Comparison of ENCODE assay signal across 8 cellular contexts in the genomic region with DNA sequence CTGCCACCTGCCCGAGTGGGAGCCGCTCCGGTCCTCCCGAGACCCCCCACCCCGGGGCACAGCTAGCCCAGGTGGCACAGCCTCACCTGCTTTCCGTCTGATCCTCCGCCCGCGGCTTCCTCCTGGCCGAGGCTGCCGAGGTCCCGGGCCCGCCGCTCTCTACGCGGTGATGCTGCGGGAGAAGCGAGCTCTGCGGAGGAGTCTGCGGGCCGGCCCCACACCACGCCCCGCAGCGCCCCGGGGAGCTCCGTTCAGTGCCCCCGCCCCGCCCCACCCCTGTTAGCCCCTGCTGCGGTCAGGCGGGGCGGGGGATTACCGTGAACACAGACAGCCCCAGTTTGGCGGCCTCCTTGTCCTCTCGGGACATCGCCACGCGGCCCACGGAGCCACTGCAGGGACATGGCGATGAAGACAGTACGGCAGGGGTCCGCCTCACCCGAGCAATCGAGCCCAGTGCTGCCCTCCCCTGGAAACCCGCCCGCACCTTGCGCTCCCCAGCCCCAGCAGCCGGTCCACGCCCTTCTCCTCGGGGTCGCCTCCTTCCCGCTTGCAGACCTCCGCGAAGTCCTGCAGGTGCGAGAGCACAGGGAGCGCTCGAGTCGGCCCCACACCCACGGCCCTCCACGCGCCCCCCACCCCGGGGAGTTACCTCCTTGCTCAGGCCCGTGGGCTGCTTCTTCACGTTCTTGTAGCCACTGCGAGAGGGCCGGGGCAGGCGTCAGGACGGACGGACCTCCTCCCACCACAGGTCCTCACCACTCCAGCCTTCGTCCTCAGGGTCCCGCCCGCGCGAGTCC. TPM values are rescaled to one million over a fixed set of nuclear protein-coding genes. Genes with fewer than 3 reads are reported as not detected.
DNase-seq lines count a peak whose midpoint lies in the region; ATAC-seq and TF ChIP-seq lines count a peak whose summit lies in the region.

No MANE protein-coding gene starts in this region.

- H3K4me3 ChIP-seq in fibroblast of mammary gland (ENCODE audit: control insufficient read depth, low read depth, low read length), result peak overlapping the region; percentile 78

- no peaks in the 10 kb centered on the region for H3K27me3 Mint-ChIP-seq in activated T-cell treated with anti-CD3 and anti-CD28 coated beads, Interleukin-2, amount 50 U/mL, for 4 hours (ENCODE audit: low read depth)

- peak; percentile 75 for DNase-seq in DMS 273 (lab: John Stamatoyannopoulos, UW; ENCODE audit: unreplicated experiment)
- DNase-seq in DMS 273 treated with DMSO at 0.1 percent for 48 hours (lab: John Stamatoyannopoulos, UW), result no peak
- DNase-seq in NCI-H2107 treated with DMSO at 0.1 percent for 48 hours (lab: John Stamatoyannopoulos, UW; ENCODE audit: unreplicated experiment), result peak; percentile 14
- DNase-seq in activated T-cell treated with anti-CD3 and anti-CD28 coated beads, Interleukin-2, amount 50 U/mL, for 4 hours, result peak; percentile 53
- DNase-seq in fibroblast of mammary gland (ENCODE audit: low read depth), result no peak
- DNase-seq in omental fat pad (ENCODE audit: low spot score), result no peak
- DNase-seq in NCI-H2029 treated with DMSO at 0.1 percent for 48 hours (lab: John Stamatoyannopoulos, UW), result no peak

- TF ChIP-seq CTCF in fibroblast of mammary gland (conservative IDR thresholded peaks at IDR 0.05; ENCODE audit: control insufficient read depth, insufficient read depth, low read depth, low read length) (no peak), omental fat pad (IDR thresholded peaks at IDR 0.05) (no peak)

- H3K4me3 Mint-ChIP-seq in activated T-cell treated with anti-CD3 and anti-CD28 coated beads, Interleukin-2, amount 50 U/mL, for 4 hours, result peak overlapping the region; percentile 78

- H3K36me3 Mint-ChIP-seq in activated T-cell treated with anti-CD3 and anti-CD28 coated beads, Interleukin-2, amount 50 U/mL, for 4 hours (ENCODE audit: insufficient read depth), result peaks cover 22% of the 10 kb centered on the region

- peaks cover 19% of the 10 kb centered on the region for H3K4me1 Mint-ChIP-seq in activated T-cell treated with anti-CD3 and anti-CD28 coated beads, Interleukin-2, amount 50 U/mL, for 4 hours (ENCODE audit: low read depth)

- H3K9me3 Mint-ChIP-seq in activated T-cell treated with anti-CD3 and anti-CD28 coated beads, Interleukin-2, amount 50 U/mL, for 4 hours, result no peaks in the 10 kb centered on the region

- ATAC-seq in HG02588 (IDR thresholded peaks at IDR 0.05; ENCODE audit: unreplicated experiment), result peak; percentile 18
- peak; percentile 49 to 58 for ATAC-seq in activated T-cell treated with anti-CD3 and anti-CD28 coated beads, Interleukin-2, amount 50 U/mL, for 4 hours
- peak; percentile 25 for ATAC-seq in omental fat pad (ENCODE audit: low FRiP score)

RNA-seq across cellular contexts. Expression of a gene that starts 0.9 kb away (rescaled TPM):
- total RNA-seq in activated T-cell treated with anti-CD3 and anti-CD28 coated beads, Interleukin-2, amount 50 U/mL, for 4 hours, result 10 to 100 TPM; 41.0 to 41.9 (median 41.7) TPM
- total RNA-seq in omental fat pad, result 10 to 100 TPM in 2 of 4 donors, 1 to 10 TPM in 2; 5.1 to 17.2 (median 8.8) TPM

RNA-seq across cellular contexts. Expression of a gene that starts 6.9 kb away (rescaled TPM):
- total RNA-seq in activated T-cell treated with anti-CD3 and anti-CD28 coated beads, Interleukin-2, amount 50 U/mL, for 4 hours, result 10 to 100 TPM; 82.3 to 93.0 (median 89.5) TPM
- 10 to 100 TPM; 47.1 to 95.5 (median 71.7) TPM for total RNA-seq in omental fat pad

RNA-seq across cellular contexts. Expression of a gene that starts 19.7 kb away (rescaled TPM):
- 100 to 1,000 TPM; 404 to 411 (median 408) TPM for total RNA-seq in activated T-cell treated with anti-CD3 and anti-CD28 coated beads, Interleukin-2, amount 50 U/mL, for 4 hours
- 100 to 1,000 TPM; 273 to 440 (median 369) TPM for total RNA-seq in omental fat pad

RNA-seq across cellular contexts. Expression of a gene that starts 37.9 kb away (rescaled TPM):
- total RNA-seq in activated T-cell treated with anti-CD3 and anti-CD28 coated beads, Interleukin-2, amount 50 U/mL, for 4 hours, result 100 to 1,000 TPM; 219 to 248 (median 242) TPM
- 100 to 1,000 TPM; 285 to 404 (median 308) TPM for total RNA-seq in omental fat pad

RNA-seq across cellular contexts. Expression of a gene that starts 47.5 kb away (rescaled TPM):
- under 1 TPM; 0.49 to 0.79 (median 0.53) TPM for total RNA-seq in activated T-cell treated with anti-CD3 and anti-CD28 coated beads, Interleukin-2, amount 50 U/mL, for 4 hours
- total RNA-seq in omental fat pad, result 1 to 10 TPM; 1.9 to 5.5 (median 2.9) TPM

Comparison
In these comparisons a context has a peak if more than half of its experiments do, and no peak if none do; other contexts are left out.
1. DNase-seq: peak in DMS 273 (single experiment), NCI-H2107 treated with DMSO at 0.1 percent for 48 hours (single experiment) and activated T-cell treated with anti-CD3 and anti-CD28 coated beads, Interleukin-2, amount 50 U/mL, for 4 hours (single experiment); none in DMS 273 treated with DMSO at 0.1 percent for 48 hours (single experiment), fibroblast of mammary gland (single experiment), omental fat pad (single experiment) and NCI-H2029 treated with DMSO at 0.1 percent for 48 hours (single experiment).
2. Peak in every context shown above with its lines, with median percentiles within 50 percentile points of each other: ATAC-seq.